ENCODE assay signal across 11 cellular contexts in the genomic region with DNA sequence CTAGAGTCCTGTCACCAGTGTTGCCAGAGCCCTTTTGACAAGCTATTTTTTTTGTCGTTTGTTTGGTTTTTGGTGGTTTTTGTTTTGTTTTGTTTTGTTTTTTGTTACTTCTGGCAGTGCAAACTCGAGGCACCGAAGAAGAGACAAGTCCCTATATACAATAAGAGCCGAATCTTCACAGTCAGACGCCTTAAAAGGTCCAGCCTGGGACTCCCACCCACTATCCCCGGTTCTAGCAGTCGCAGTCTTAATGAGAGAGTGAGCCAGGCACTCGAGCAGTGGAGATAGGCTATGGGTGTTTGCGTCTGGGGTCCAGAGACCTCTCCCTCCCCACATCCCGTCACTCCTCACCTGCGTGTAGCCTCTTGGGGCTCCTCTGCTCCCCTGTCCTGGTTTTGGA. TPM values are rescaled to one million over a fixed set of nuclear protein-coding genes. Genes with fewer than 3 reads are reported as not detected.
A peak's percentile ranks its signal among the peaks of the same experiment; 100 is the strongest.
DNase-seq lines count a peak whose midpoint lies in the region; ATAC-seq and TF ChIP-seq lines count a peak whose summit lies in the region.
"Had no signal": no experiment of that assay in that cellular context is flagged by ENCODE, and none has a peak within 500 bp of the region (broad histone marks: within the 10 kb centered on the region; RNA-seq: fewer than 3 reads in every experiment).

No MANE protein-coding gene starts in this region.

- DNase-seq in Calu3 (no peak), MG63 (no peak), natural killer cell (no peak), left ventricle myocardium inferior (no peak)
- DNase-seq in activated CD8-positive, alpha-beta memory T cell treated with anti-CD3 and anti-CD28 coated beads for 24 hours = no peak
- DNase-seq: GDM1, heart right ventricle, psoas muscle had no signal

- H3K27ac Mint-ChIP-seq in Calu3 (ENCODE audit: unreplicated experiment) (peak overlapping the region; percentile 92), brain (peak overlapping the region; percentile 45 to 93 (median 78)), natural killer cell (peak overlapping the region in 1 of 2 donors; percentile 68)

- intact Hi-C loops in Calu3 (cut with micrococcal nuclease; ENCODE audit: unreplicated experiment) (loop anchor here (10.0 kb wide), 1 partner anchor 315 kb away; a partner anchor contains a TSS), natural killer cell (cut with micrococcal nuclease) (loop anchor here (10.0 kb wide), 1 partner anchor 275 kb away; no protein-coding TSS in a partner anchor), left ventricle myocardium inferior (cut with micrococcal nuclease) (no loop called here)

- H3K9me3 ChIP-seq in MG63 (no peaks in the 10 kb centered on the region), left ventricle myocardium inferior (replicated peaks) (no peaks in the 10 kb centered on the region)
- H3K9me3 ChIP-seq: heart right ventricle, psoas muscle had no signal

- no TSS peak for BruUV-seq in Calu3 (replicated peaks; lab: Mats Ljungman, UMichigan)

- CTCF ChIA-PET in Calu3 (lab: Charles Lee) = no interaction called here

- H3K27me3 Mint-ChIP-seq in Calu3 (ENCODE audit: unreplicated experiment) (peaks cover 66% of the 10 kb centered on the region), brain (peaks cover 97% of the 10 kb centered on the region), natural killer cell (ENCODE audit: low read depth in 2 of 2) (peaks cover 55 to 63% of the 10 kb centered on the region in 2 donors)

- H3K9me3 Mint-ChIP-seq in Calu3 (ENCODE audit: low read depth, unreplicated experiment) (no peaks in the 10 kb centered on the region), brain (peaks cover 0 to 18% (median 12%) of the 10 kb centered on the region in 5 experiments), natural killer cell (no peaks in the 10 kb centered on the region)

- no peak for TF ChIP-seq CTCF in Calu3 (IDR thresholded peaks at IDR 0.05; ENCODE audit: unreplicated experiment)
- no peak for TF ChIP-seq CTCF in brain (conservative IDR thresholded peaks at IDR 0.05)
- no peak for TF ChIP-seq CTCF in natural killer cell (IDR thresholded peaks at IDR 0.05)
- no peak for TF ChIP-seq CTCF in left ventricle myocardium inferior (IDR thresholded peaks at IDR 0.05; ENCODE audit: borderline replicate concordance)

- H3K4me3 ChIP-seq in MG63 = peak overlapping the region; percentile 64
- no peak overlapping the region for H3K4me3 ChIP-seq in left ventricle myocardium inferior
- H3K4me3 ChIP-seq: psoas muscle had no signal

- no peak overlapping the region for H3K27ac ChIP-seq in left ventricle myocardium inferior (replicated peaks)
- H3K27ac ChIP-seq: heart right ventricle, psoas muscle had no signal

- H3K4me1 Mint-ChIP-seq in Calu3 (ENCODE audit: low read depth, unreplicated experiment) (peaks cover 25% of the 10 kb centered on the region), brain (peaks cover 38% of the 10 kb centered on the region), natural killer cell (peaks cover 36 to 37% of the 10 kb centered on the region in 2 donors)

- no peak for ATAC-seq in natural killer cell
- ATAC-seq in HG02840 (IDR thresholded peaks at IDR 0.05; ENCODE audit: low FRiP score, unreplicated experiment) = no peak
- ATAC-seq in GM18502 (IDR thresholded peaks at IDR 0.05; ENCODE audit: poor library complexity, unreplicated experiment) = no peak
- ATAC-seq: psoas muscle had no signal

- H3K36me3 ChIP-seq in MG63 (no peaks in the 10 kb centered on the region), left ventricle myocardium inferior (no peaks in the 10 kb centered on the region)
- H3K36me3 ChIP-seq: heart right ventricle had no signal

- H3K27me3 ChIP-seq in MG63 (peaks cover 6% of the 10 kb centered on the region; the same call in 1 of the 2 replicates), left ventricle myocardium inferior (ENCODE audit: low read depth) (peaks cover 100% of the 10 kb centered on the region)

- H3K4me3 Mint-ChIP-seq in Calu3 (ENCODE audit: low read depth, unreplicated experiment) (peak overlapping the region; percentile 84), brain (peak overlapping the region; percentile 93 to 99 (median 97)), natural killer cell (peak overlapping the region; percentile 79)

- H3K36me3 Mint-ChIP-seq in Calu3 (ENCODE audit: insufficient read depth, unreplicated experiment) (peaks cover 40% of the 10 kb centered on the region), brain (no peaks in the 10 kb centered on the region), natural killer cell (peaks cover 6% of the 10 kb centered on the region)

- H3K4me1 ChIP-seq in left ventricle myocardium inferior = peaks cover 21% of the 10 kb centered on the region

RNA-seq across cellular contexts. Expression of a gene that starts 1.9 kb away (rescaled TPM):
- 0.40 and 0.54 TPM in 2 replicates for total RNA-seq in Calu3 (2022)
- total RNA-seq in MG63 (2014; rRNA removed; shearing (Covaris generic); ENCODE audit: low replicate concordance) = not detected in 2 replicates
- polyA plus RNA-seq in brain (ENCODE audit: insufficient read depth, low read depth, low replicate concordance) = not detected
- total RNA-seq in natural killer cell = not detected
- not detected for total RNA-seq in left ventricle myocardium inferior
- total RNA-seq: heart right ventricle, psoas muscle had no signal
- polyA plus RNA-seq: heart right ventricle, psoas muscle had no signal

RNA-seq across cellular contexts. Expression of a gene that starts 45.1 kb away (rescaled TPM):
- total RNA-seq in Calu3 (2022) (12.7 and 14.6 TPM in 2 replicates), natural killer cell (10 to 100 TPM in 1 of 3 donors, 1 to 10 TPM in 2; 5.3 to 10.9 (median 5.6) TPM), left ventricle myocardium inferior (5.8 TPM)
- total RNA-seq in MG63 (2014; rRNA removed; shearing (Covaris generic); ENCODE audit: low replicate concordance) = 3.4 and 5.8 TPM in 2 replicates
- 3.5 TPM for polyA plus RNA-seq in brain (ENCODE audit: insufficient read depth, low read depth, low replicate concordance)

RNA-seq across cellular contexts. Expression of a gene that starts 55.0 kb away (rescaled TPM):
- 9.8 and 11.8 TPM in 2 replicates for total RNA-seq in Calu3 (2022)
- total RNA-seq in MG63 (2014; rRNA removed; shearing (Covaris generic); ENCODE audit: low replicate concordance) = 2.8 and 11.9 TPM in 2 replicates
- polyA plus RNA-seq in brain (ENCODE audit: insufficient read depth, low read depth, low replicate concordance) = 30.4 TPM
- total RNA-seq in natural killer cell = 1 to 10 TPM; 4.8 to 6.8 (median 5.1) TPM
- total RNA-seq in left ventricle myocardium inferior = 6.2 TPM
